In the genomic region with DNA sequence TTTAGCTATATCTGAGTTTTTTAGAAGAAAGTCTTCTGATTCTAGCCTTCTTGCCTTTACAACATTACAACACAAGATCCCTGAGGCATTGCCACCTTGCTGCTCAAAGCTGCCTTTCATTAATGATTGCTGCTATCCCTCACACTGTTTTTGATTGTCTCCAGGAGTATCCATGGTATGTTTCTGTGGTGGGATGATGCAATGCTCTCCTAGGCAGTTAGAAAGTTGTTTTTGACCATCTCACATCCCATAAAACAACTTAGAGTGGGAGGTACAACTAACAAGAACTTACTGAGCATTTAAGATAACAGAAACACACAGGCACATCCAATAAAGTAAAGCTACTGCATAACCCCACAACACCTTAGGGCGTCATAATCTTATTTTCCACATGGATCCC, we compare ENCODE assay signal across 20 cellular contexts.
DNase-seq lines count a peak whose midpoint lies in the region; ATAC-seq, FAIRE-seq and TF ChIP-seq lines count a peak whose summit lies in the region.
"Had no signal": no experiment of that assay in that cellular context is flagged by ENCODE, and none has a peak within 500 bp of the region (broad histone marks: within the 10 kb centered on the region; RNA-seq: fewer than 3 reads in every experiment).

No MANE protein-coding gene starts in this region.

- H2AK5ac ChIP-seq in IMR-90 (ENCODE audit: low read depth, low read length) (no peak overlapping the region), H1 (ENCODE audit: low read depth, low read length) (no peak overlapping the region), mesenchymal stem cell (ENCODE audit: low read length, severe bottlenecking) (no peak overlapping the region)

- H3K14ac ChIP-seq in IMR-90 (replicated peaks; ENCODE audit: low read depth, low read length): no peak overlapping the region
- H3K14ac ChIP-seq in H1 (ENCODE audit: insufficient read length): no peak overlapping the region
- H3K14ac ChIP-seq in mesenchymal stem cell (ENCODE audit: low read length in 2 of 2): no peak overlapping the region

- no peak overlapping the region for H3K4ac ChIP-seq in IMR-90 (ENCODE audit: low read depth, low read length)
- H3K4ac ChIP-seq in H1 (replicated peaks; ENCODE audit: insufficient read length, low read depth, low read length): no peak overlapping the region
- H3K4ac ChIP-seq in mesenchymal stem cell (ENCODE audit: low read depth in 1 of 2, low read length in 2 of 2): no peak overlapping the region

- ATAC-seq in IMR-90 (ENCODE audit: low read depth): no peak
- ATAC-seq in HG03108 (IDR thresholded peaks at IDR 0.05; ENCODE audit: unreplicated experiment): no peak
- ATAC-seq in activated CD8-positive, alpha-beta T cell treated with anti-CD3 and anti-CD28 coated beads, Interleukin-2, amount 10 ng/mL, durations not matched to agents 7 days and 5 days: no peak
- ATAC-seq: GM12878 had no signal

- H4K8ac ChIP-seq in IMR-90 (ENCODE audit: low read depth in 2 of 2, low read length in 2 of 2): no peak overlapping the region
- H4K8ac ChIP-seq in H1 (ENCODE audit: extremely low read depth, insufficient read depth, low read length): no peak overlapping the region
- H4K8ac ChIP-seq in mesenchymal stem cell (ENCODE audit: low read length): no peak overlapping the region

- H3K27me3 ChIP-seq in IMR-90 (ENCODE audit: control insufficient read depth, insufficient read depth, low read length) (no peaks in the 10 kb centered on the region), H1 (replicated peaks in 1 of 4; ENCODE audit: control insufficient read depth in 3 of 4, extremely low read depth in 1 of 4, insufficient read depth in 3 of 4, low read length in 3 of 4) (no peaks in the 10 kb centered on the region), mesenchymal stem cell (ENCODE audit: control insufficient read depth in 1 of 2, insufficient read depth in 1 of 2, low read length in 2 of 2) (no peaks in the 10 kb centered on the region)
- H3K27me3 ChIP-seq: BLaER1 treated with 17β-estradiol and CSF1 and Interleukin-3, amounts not matched to agents 10 nM and 100 nM had no signal

- no peak overlapping the region for H2BK20ac ChIP-seq in IMR-90 (ENCODE audit: low read depth, low read length)
- no peak overlapping the region for H2BK20ac ChIP-seq in H1 (ENCODE audit: low read length)

- BruUV-seq in IMR-90 (replicated peaks; lab: Mats Ljungman, UMichigan): no TSS peak

- dilution Hi-C loops in IMR-90 (cut with HindIII; ENCODE audit: low sequenced_read_pairs, unreplicated experiment): no loop called here

- H3K4me3 ChIP-seq in IMR-90 (ENCODE audit: insufficient read depth, low read depth, low read length) (no peak overlapping the region), H1 (ENCODE audit: extremely low read depth in 1 of 4, insufficient read depth in 2 of 4, low read depth in 3 of 4, low read length in 4 of 4) (no peak overlapping the region), mesenchymal stem cell (ENCODE audit: insufficient read depth in 1 of 2, low read depth in 1 of 2, low read length in 2 of 2) (no peak overlapping the region)
- H3K4me3 ChIP-seq: BLaER1 treated with 17β-estradiol and CSF1 and Interleukin-3, amounts not matched to agents 10 nM and 100 nM; GM12878; GM23248 had no signal

- in situ Hi-C loops in Caki2 (cut with HindIII; ENCODE audit: low pct_unique_long_range_greater_than_20kb, low sequenced_read_pairs) (no loop called here), IMR-90 (cut with MboI; ENCODE audit: low sequenced_read_pairs) (no loop called here)

- no peak overlapping the region for H3K4me2 ChIP-seq in IMR-90 (ENCODE audit: low read depth, low read length)
- H3K4me2 ChIP-seq in H1 (ENCODE audit: insufficient read depth in 1 of 2, low read depth in 2 of 2, low read length in 2 of 2): no peak overlapping the region
- H3K4me2 ChIP-seq in mesenchymal stem cell (ENCODE audit: low read length, poor library complexity, severe bottlenecking): no peak overlapping the region
- H3K4me2 ChIP-seq: BLaER1 treated with 17β-estradiol and CSF1 and Interleukin-3, amounts not matched to agents 10 nM and 100 nM had no signal

- H3K4me3 Mint-ChIP-seq in activated CD4-positive, alpha-beta T cell treated with anti-CD3 and anti-CD28 coated beads, Interleukin-2, amount 10 ng/mL, durations not matched to agents 24 days and 14 days: no peak overlapping the region
- H3K4me3 Mint-ChIP-seq in activated CD8-positive, alpha-beta T cell treated with anti-CD3 and anti-CD28 coated beads, Interleukin-2, amount 10 ng/mL, durations not matched to agents 7 days and 5 days: no peak overlapping the region
- H3K4me3 Mint-ChIP-seq: CD8-positive, alpha-beta memory T cell had no signal

- no CpG with 5 or more reads among the region's 1 CpG for WGBS in IMR-90 (ENCODE audit: extremely low coverage in 2 of 2, insufficient read length in 1 of 2), 2 experiments
- WGBS in H1 (ENCODE audit: extremely low coverage in 1 of 2, insufficient coverage in 1 of 2, insufficient read length in 1 of 2, insufficient replicate concordance in 2 of 2, low coverage in 1 of 2, low lambda C conversion rate in 2 of 2, missing lambda C conversion rate in 1 of 2), 2 experiments: 87% methylated on average over 1 of the region's 1 CpG; no CpG with 5 or more reads in 1 of the 2 experiments
- 71% methylated on average over 1 of the region's 1 CpG for WGBS in mesenchymal stem cell

- H3K27ac ChIP-seq in IMR-90 (ENCODE audit: insufficient read depth, low read length) (no peak overlapping the region), H1 (ENCODE audit: low read depth, low read length) (no peak overlapping the region), mesenchymal stem cell (ENCODE audit: low read length, poor library complexity, severe bottlenecking) (peak overlapping the region; percentile 81)
- H3K27ac ChIP-seq: BLaER1 treated with 17β-estradiol and CSF1 and Interleukin-3, amounts not matched to agents 10 nM and 100 nM; GM23248 had no signal

- no peak for TF ChIP-seq EP300 in H1 (IDR thresholded peaks at IDR 0.05; ENCODE audit: borderline replicate concordance in 1 of 2, low read depth in 2 of 2, low read length in 2 of 2)

- POLR2A ChIA-PET in IMR-90 (lab: Charles Lee; ENCODE audit: unreplicated experiment) (no interaction called here), H1 (lab: Charles Lee; ENCODE audit: partially characterized antibody) (no interaction called here)
- POLR2A ChIA-PET in activated CD8-positive, alpha-beta T cell treated with anti-CD3 and anti-CD28 coated beads, Interleukin-2, amount 10 ng/mL, durations not matched to agents 7 days and 5 days (lab: Charles Lee): no interaction called here

- TF ChIP-seq CTCF in IMR-90 (conservative IDR thresholded peaks at IDR 0.05; ENCODE audit: low read depth, low read length): no peak
- no peak for TF ChIP-seq CTCF in H1 (IDR thresholded peaks at IDR 0.05; ENCODE audit: control extremely low read depth in 1 of 3, insufficient read depth in 1 of 3, low read depth in 1 of 3, low read length in 3 of 3)

- H3K9me3 ChIP-seq in IMR-90 (ENCODE audit: control insufficient read depth, insufficient read depth, low read length) (0 out of 2 replicates have a peak, but pooled peaks cover 2% of the 10 kb centered on the region), H1 (ENCODE audit: insufficient read depth in 2 of 2, low read depth in 1 of 2, low read length in 1 of 2) (no peaks in the 10 kb centered on the region), mesenchymal stem cell (ENCODE audit: control insufficient read depth, low read length) (no peaks in the 10 kb centered on the region)

- H2AFZ ChIP-seq in IMR-90 (replicated peaks; ENCODE audit: low read length, poor library complexity) (no peak overlapping the region), H1 (ENCODE audit: low read length) (no peak overlapping the region), mesenchymal stem cell (ENCODE audit: low read depth, low read length) (no peak overlapping the region)
- H2AFZ ChIP-seq: GM23248 had no signal

- H4K20me1 ChIP-seq in IMR-90 (ENCODE audit: insufficient read depth, low read length): no peaks in the 10 kb centered on the region
- H4K20me1 ChIP-seq in H1 (replicated peaks in 1 of 2; ENCODE audit: control insufficient read depth in 1 of 2, insufficient read depth in 2 of 2, low read length in 2 of 2): no peaks in the 10 kb centered on the region
- H4K20me1 ChIP-seq: BLaER1 treated with 17β-estradiol and CSF1 and Interleukin-3, amounts not matched to agents 10 nM and 100 nM had no signal

- H3K27ac Mint-ChIP-seq in activated CD4-positive, alpha-beta T cell treated with anti-CD3 and anti-CD28 coated beads, Interleukin-2, amount 10 ng/mL, durations not matched to agents 24 days and 14 days: no peak overlapping the region
- no peak overlapping the region for H3K27ac Mint-ChIP-seq in activated CD8-positive, alpha-beta T cell treated with anti-CD3 and anti-CD28 coated beads, Interleukin-2, amount 10 ng/mL, durations not matched to agents 7 days and 5 days
- H3K27ac Mint-ChIP-seq: CD8-positive, alpha-beta memory T cell had no signal

- no peaks in the 10 kb centered on the region for H3K4me1 Mint-ChIP-seq in activated CD4-positive, alpha-beta T cell treated with anti-CD3 and anti-CD28 coated beads, Interleukin-2, amount 10 ng/mL, durations not matched to agents 24 days and 14 days
- no peaks in the 10 kb centered on the region for H3K4me1 Mint-ChIP-seq in activated CD8-positive, alpha-beta T cell treated with anti-CD3 and anti-CD28 coated beads, Interleukin-2, amount 10 ng/mL, durations not matched to agents 7 days and 5 days (ENCODE audit: low read depth)
- H3K4me1 Mint-ChIP-seq: CD8-positive, alpha-beta memory T cell had no signal

- TF ChIP-seq RAD21 in IMR-90 (IDR thresholded peaks at IDR 0.05; ENCODE audit: low read length) (no peak), H1 (IDR thresholded peaks at IDR 0.05 in 1 of 2, conservative IDR thresholded peaks at IDR 0.05 in 1 of 2; ENCODE audit: low read depth in 2 of 2, low read length in 2 of 2) (no peak)

- intact Hi-C loops in IMR-90 (cut with micrococcal nuclease): no loop called here
- intact Hi-C loops in activated CD4-positive, alpha-beta T cell treated with anti-CD3 and anti-CD28 coated beads, Interleukin-2, amount 10 ng/mL, durations not matched to agents 24 days and 14 days (cut with micrococcal nuclease): no loop called here

- CTCF ChIA-PET in IMR-90 (lab: Yijun Ruan, JAX): no interaction called here
- CTCF ChIA-PET in H1 (lab: Charles Lee; ENCODE audit: partially characterized antibody): no interaction called here
- CTCF ChIA-PET in activated CD8-positive, alpha-beta T cell treated with anti-CD3 and anti-CD28 coated beads, Interleukin-2, amount 10 ng/mL, durations not matched to agents 7 days and 5 days (lab: Charles Lee): no interaction called here

- H3K9me3 Mint-ChIP-seq in activated CD4-positive, alpha-beta T cell treated with anti-CD3 and anti-CD28 coated beads, Interleukin-2, amount 10 ng/mL, durations not matched to agents 24 days and 14 days: no peaks in the 10 kb centered on the region
- peaks cover 5% of the 10 kb centered on the region for H3K9me3 Mint-ChIP-seq in activated CD8-positive, alpha-beta T cell treated with anti-CD3 and anti-CD28 coated beads, Interleukin-2, amount 10 ng/mL, durations not matched to agents 7 days and 5 days (ENCODE audit: insufficient read depth)

- H2BK5ac ChIP-seq in IMR-90 (ENCODE audit: low read depth, low read length, poor library complexity, severe bottlenecking) (no peak overlapping the region), H1 (ENCODE audit: low read depth, low read length) (no peak overlapping the region), mesenchymal stem cell (ENCODE audit: low read depth, low read length, poor library complexity, severe bottlenecking) (no peak overlapping the region)

- H3K79me1 ChIP-seq in IMR-90 (ENCODE audit: low read depth in 1 of 2, low read length in 2 of 2) (no peaks in the 10 kb centered on the region), H1 (ENCODE audit: low read depth, low read length) (no peaks in the 10 kb centered on the region), mesenchymal stem cell (replicated peaks; ENCODE audit: low read length, poor library complexity, severe bottlenecking) (no peaks in the 10 kb centered on the region)

- H3K4me1 ChIP-seq in IMR-90 (ENCODE audit: control insufficient read depth, insufficient read depth, low read length): no peaks in the 10 kb centered on the region
- H3K4me1 ChIP-seq in H1 (replicated peaks in 1 of 4; ENCODE audit: control insufficient read depth in 3 of 4, insufficient read depth in 4 of 4, low read length in 3 of 4): no peaks in the 10 kb centered on the region
- H3K4me1 ChIP-seq in mesenchymal stem cell (ENCODE audit: control insufficient read depth, insufficient read depth, low read depth, low read length): peaks cover 1% of the 10 kb centered on the region
- H3K4me1 ChIP-seq: BLaER1 treated with 17β-estradiol and CSF1 and Interleukin-3, amounts not matched to agents 10 nM and 100 nM had no signal

- no peak overlapping the region for H3K23ac ChIP-seq in IMR-90 (ENCODE audit: low read depth, low read length)
- H3K23ac ChIP-seq in H1 (ENCODE audit: insufficient read length): no peak overlapping the region
- no peak overlapping the region for H3K23ac ChIP-seq in mesenchymal stem cell (ENCODE audit: low read length in 2 of 2)

- H3K79me2 ChIP-seq in H1 (ENCODE audit: control insufficient read depth in 1 of 2, insufficient read depth in 2 of 2, low read length in 2 of 2): no peaks in the 10 kb centered on the region

- no peaks in the 10 kb centered on the region for H3K27me3 Mint-ChIP-seq in activated CD4-positive, alpha-beta T cell treated with anti-CD3 and anti-CD28 coated beads, Interleukin-2, amount 10 ng/mL, durations not matched to agents 24 days and 14 days
- no peaks in the 10 kb centered on the region for H3K27me3 Mint-ChIP-seq in activated CD8-positive, alpha-beta T cell treated with anti-CD3 and anti-CD28 coated beads, Interleukin-2, amount 10 ng/mL, durations not matched to agents 7 days and 5 days (ENCODE audit: low read depth)
- H3K27me3 Mint-ChIP-seq: CD8-positive, alpha-beta memory T cell had no signal

- no peak for FAIRE-seq in H1 (lab: Jason Lieb, UNC)
- FAIRE-seq: G401.6, GM12878, GM18507 had no signal

- H4K91ac ChIP-seq in IMR-90 (ENCODE audit: insufficient read depth, low read depth, low read length) (no peak overlapping the region), H1 (replicated peaks; ENCODE audit: insufficient read length, low read length) (no peak overlapping the region), mesenchymal stem cell (ENCODE audit: low read length) (no peak overlapping the region)

- H3K9ac ChIP-seq in IMR-90 (ENCODE audit: low read depth, low read length): no peak overlapping the region
- no peak overlapping the region for H3K9ac ChIP-seq in H1 (replicated peaks in 1 of 4; ENCODE audit: extremely low read depth in 1 of 4, low read depth in 3 of 4, low read length in 3 of 4)
- no peak overlapping the region for H3K9ac ChIP-seq in mesenchymal stem cell (ENCODE audit: low read length)
- H3K9ac ChIP-seq: BLaER1 treated with 17β-estradiol and CSF1 and Interleukin-3, amounts not matched to agents 10 nM and 100 nM; GM23248 had no signal

- H2BK12ac ChIP-seq in H1 (ENCODE audit: low read depth, low read length) (no peak overlapping the region), mesenchymal stem cell (ENCODE audit: low read length in 2 of 2) (no peak overlapping the region)

- no peak overlapping the region for H4K5ac ChIP-seq in IMR-90 (ENCODE audit: low read depth, low read length)
- H4K5ac ChIP-seq in H1 (ENCODE audit: insufficient read length, low read depth, low read length): no peak overlapping the region

- no peak overlapping the region for H2BK120ac ChIP-seq in IMR-90 (ENCODE audit: low read depth, low read length)
- no peak overlapping the region for H2BK120ac ChIP-seq in H1 (replicated peaks; ENCODE audit: low read depth, low read length)
- H2BK120ac ChIP-seq in mesenchymal stem cell (ENCODE audit: low read depth, low read length): no peak overlapping the region

- H3K23me2 ChIP-seq in H1 (ENCODE audit: low read depth, low read length): no peaks in the 10 kb centered on the region

- H3K36me3 ChIP-seq in IMR-90 (ENCODE audit: control insufficient read depth, insufficient read depth, low read length) (no peaks in the 10 kb centered on the region), H1 (ENCODE audit: control insufficient read depth in 2 of 4, insufficient read depth in 4 of 4, low read length in 3 of 4) (no peaks in the 10 kb centered on the region), mesenchymal stem cell (ENCODE audit: control insufficient read depth in 1 of 2, insufficient read depth in 2 of 2, low read depth in 1 of 2, low read length in 2 of 2) (no peaks in the 10 kb centered on the region)
- H3K36me3 ChIP-seq: BLaER1 treated with 17β-estradiol and CSF1 and Interleukin-3, amounts not matched to agents 10 nM and 100 nM had no signal

- H2BK15ac ChIP-seq in IMR-90 (ENCODE audit: low read depth, low read length) (no peak overlapping the region), H1 (ENCODE audit: low read length) (no peak overlapping the region), mesenchymal stem cell (ENCODE audit: low read depth, poor library complexity, severe bottlenecking) (no peak overlapping the region)

- H3K18ac ChIP-seq in IMR-90 (ENCODE audit: low read depth, low read length) (no peak overlapping the region), H1 (ENCODE audit: extremely low read depth, low read length) (no peak overlapping the region), mesenchymal stem cell (ENCODE audit: low read depth in 1 of 2, low read length in 2 of 2) (no peak overlapping the region)

- H3K36me3 Mint-ChIP-seq in activated CD4-positive, alpha-beta T cell treated with anti-CD3 and anti-CD28 coated beads, Interleukin-2, amount 10 ng/mL, durations not matched to agents 24 days and 14 days (ENCODE audit: low read depth): no peaks in the 10 kb centered on the region
- no peaks in the 10 kb centered on the region for H3K36me3 Mint-ChIP-seq in activated CD8-positive, alpha-beta T cell treated with anti-CD3 and anti-CD28 coated beads, Interleukin-2, amount 10 ng/mL, durations not matched to agents 7 days and 5 days (ENCODE audit: low read depth)
- H3K36me3 Mint-ChIP-seq: CD8-positive, alpha-beta memory T cell had no signal

- peak; percentile 35 for DNase-seq in Caki2 (ENCODE audit: low read depth)
- DNase-seq in IMR-90: no peak
- DNase-seq in H1 (ENCODE audit: low read depth in 1 of 2, low spot score in 2 of 2): no peak
- DNase-seq in mesenchymal stem cell: no peak
- no peak for DNase-seq in SHP77 (lab: John Stamatoyannopoulos, UW)
- DNase-seq in activated CD4-positive, alpha-beta T cell treated with anti-CD3 and anti-CD28 coated beads, Interleukin-2, amount 10 ng/mL, durations not matched to agents 24 days and 14 days: no peak
- DNase-seq in activated CD8-positive, alpha-beta T cell treated with anti-CD3 and anti-CD28 coated beads, Interleukin-2, amount 10 ng/mL, durations not matched to agents 7 days and 5 days: no peak
- DNase-seq: CD8-positive, alpha-beta memory T cell; DND-41; GM23248; Kasumi-1; NCI-H1105; NCI-H1694; NCI-H2227 treated with DMSO at 0.1 percent for 48 hours; NCI-H524 had no signal

- no peak overlapping the region for H2AK9ac ChIP-seq in IMR-90 (replicated peaks; ENCODE audit: low read depth, low read length, poor library complexity)

- TF ChIP-seq POLR2A in IMR-90 (IDR thresholded peaks at IDR 0.05; ENCODE audit: low read depth, low read length) (no peak), H1 (IDR thresholded peaks at IDR 0.05; ENCODE audit: control extremely low read depth in 1 of 2, low read depth in 2 of 2, low read length in 2 of 2) (no peak)

- no peak overlapping the region for H3K56ac ChIP-seq in IMR-90 (ENCODE audit: extremely low read depth, insufficient read depth, low read length)
- H3K56ac ChIP-seq in H1 (replicated peaks; ENCODE audit: insufficient read length, low read depth, low read length): no peak overlapping the region

- H3K9me1 ChIP-seq in IMR-90 (ENCODE audit: insufficient read depth, low read length): no peaks in the 10 kb centered on the region
